ENCODE assay signal across 24 cellular contexts in genomic region chr9:92064711-92065110, GRCh38. TPM values are rescaled to one million over a fixed set of nuclear protein-coding genes. Genes with fewer than 3 reads are reported as not detected.
DNase-seq lines count a peak whose midpoint lies in the region; ATAC-seq and TF ChIP-seq lines count a peak whose summit lies in the region.
"Had no signal": no experiment of that assay in that cellular context is flagged by ENCODE, and none has a peak within 500 bp of the region (broad histone marks: within the 10 kb centered on the region; RNA-seq: fewer than 3 reads in every experiment).

No MANE protein-coding gene starts in this region.

- DNase-seq in AG09309 (ENCODE audit: low read depth) = peak; percentile 24
- DNase-seq in MG63 = peak; percentile 18
- peak; percentile 32 for DNase-seq in epithelial cell of esophagus (ENCODE audit: low read depth)
- DNase-seq in non-pigmented ciliary epithelial cell (ENCODE audit: low read depth) = peak; percentile 75
- DNase-seq in amniotic stem cell (lab: John Stamatoyannopoulos, UW) = no peak
- DNase-seq in NCI-H146 (lab: John Stamatoyannopoulos, UW) = no peak
- no peak for DNase-seq in left ventricle myocardium superior
- DNase-seq: activated CD4-positive, alpha-beta T cell treated with anti-CD3 and anti-CD28 coated beads for 1 hour; activated naive CD4-positive, alpha-beta T cell treated with anti-CD3 and anti-CD28 coated beads, Interleukin-2, amount 50 U/mL, for 16 hours; activated T-cell treated with anti-CD3 and anti-CD28 coated beads, Interleukin-2, amount 50 U/mL, for 72 hours; dorsolateral prefrontal cortex; left colon; NCI-H1436 treated with DMSO at 0.1 percent for 48 hours; NCI-H2171 treated with DMSO at 0.1 percent for 48 hours; NCI-H748 treated with DMSO at 0.1 percent for 48 hours; small intestine; stimulated activated CD4-positive, alpha-beta T cell treated with anti-CD3 and anti-CD28 coated beads, Interleukin-4, amount 100 ng/mL, for 4 hours; stomach; transverse colon had no signal

- no peak overlapping the region for H3K4me3 Mint-ChIP-seq in stimulated activated memory B cell treated with anti-CD40 and anti-IgM and Interleukin-4, amounts not matched to agents 10 μg/mL and 1 μg/mL and 100 μg/mL, for 72 hours
- H3K4me3 Mint-ChIP-seq: activated T-cell treated with anti-CD3 and anti-CD28 coated beads, Interleukin-2, amount 50 U/mL, for 72 hours; natural killer cell treated with Interleukin-12 subunit alpha and Interleukin-12 subunit beta and Interleukin-15 and Interleukin-18, amount 100 ng/mL, for 72 hours had no signal

- H3K9me3 Mint-ChIP-seq in stimulated activated memory B cell treated with anti-CD40 and anti-IgM and Interleukin-4, amounts not matched to agents 10 μg/mL and 1 μg/mL and 100 μg/mL, for 72 hours = peaks cover 15% of the 10 kb centered on the region

- intact Hi-C loops in left ventricle myocardium superior (cut with micrococcal nuclease) = no loop called here

- H3K27me3 ChIP-seq in MG63 = no peaks in the 10 kb centered on the region
- H3K27me3 ChIP-seq: dorsolateral prefrontal cortex, stomach, transverse colon had no signal

- no peaks in the 10 kb centered on the region for H3K4me1 Mint-ChIP-seq in stimulated activated memory B cell treated with anti-CD40 and anti-IgM and Interleukin-4, amounts not matched to agents 10 μg/mL and 1 μg/mL and 100 μg/mL, for 72 hours

- H3K27me3 Mint-ChIP-seq in stimulated activated memory B cell treated with anti-CD40 and anti-IgM and Interleukin-4, amounts not matched to agents 10 μg/mL and 1 μg/mL and 100 μg/mL, for 72 hours = no peaks in the 10 kb centered on the region
- H3K27me3 Mint-ChIP-seq: natural killer cell treated with Interleukin-12 subunit alpha and Interleukin-12 subunit beta and Interleukin-15 and Interleukin-18, amount 100 ng/mL, for 72 hours had no signal

- H3K4me3 ChIP-seq in AG09309 (ENCODE audit: control insufficient read depth, low read depth, low read length) (no peak overlapping the region), MG63 (no peak overlapping the region), epithelial cell of esophagus (ENCODE audit: low read length) (no peak overlapping the region)
- H3K4me3 ChIP-seq: dorsolateral prefrontal cortex, HAP-1, stomach, transverse colon had no signal

- no peak for ATAC-seq in stimulated activated memory B cell treated with anti-CD40 and anti-IgM and Interleukin-4, amounts not matched to agents 10 μg/mL and 1 μg/mL and 100 μg/mL, for 72 hours
- no peak for ATAC-seq in left ventricle myocardium superior
- ATAC-seq: activated T-cell treated with anti-CD3 and anti-CD28 coated beads, Interleukin-2, amount 50 U/mL, for 72 hours; HepG2; left colon; natural killer cell treated with Interleukin-12 subunit alpha and Interleukin-12 subunit beta and Interleukin-15 and Interleukin-18, amount 100 ng/mL, for 72 hours; Right ventricle myocardium inferior had no signal

- no peak for TF ChIP-seq CTCF in AG09309 (IDR thresholded peaks at IDR 0.05; ENCODE audit: control insufficient read depth, insufficient read depth, low read depth, low read length, missing control alignments)
- TF ChIP-seq CTCF in epithelial cell of esophagus (IDR thresholded peaks at IDR 0.05; ENCODE audit: insufficient read depth, low read depth, low read length, missing control alignments) = no peak

- peaks cover 87% of the 10 kb centered on the region for H3K36me3 Mint-ChIP-seq in stimulated activated memory B cell treated with anti-CD40 and anti-IgM and Interleukin-4, amounts not matched to agents 10 μg/mL and 1 μg/mL and 100 μg/mL, for 72 hours

- peaks cover 30% of the 10 kb centered on the region for H3K9me3 ChIP-seq in MG63

- no peak overlapping the region for H3K27ac Mint-ChIP-seq in stimulated activated memory B cell treated with anti-CD40 and anti-IgM and Interleukin-4, amounts not matched to agents 10 μg/mL and 1 μg/mL and 100 μg/mL, for 72 hours
- H3K27ac Mint-ChIP-seq: activated T-cell treated with anti-CD3 and anti-CD28 coated beads, Interleukin-2, amount 50 U/mL, for 72 hours; natural killer cell treated with Interleukin-12 subunit alpha and Interleukin-12 subunit beta and Interleukin-15 and Interleukin-18, amount 100 ng/mL, for 72 hours had no signal

- H3K36me3 ChIP-seq in MG63 = peaks cover 53% of the 10 kb centered on the region

RNA-seq across cellular contexts. Expression of gene SPTLC1, which starts 50.5 kb away (rescaled TPM):
- total RNA-seq in MG63 (2014; rRNA removed; shearing (Covaris generic); ENCODE audit: low replicate concordance) = 35.3 and 42.1 TPM in 2 replicates
- total RNA-seq in left ventricle myocardium superior = 23.9 TPM

Comparison
In these comparisons a context has a peak if more than half of its experiments do, and no peak if none do; other contexts are left out.
1. DNase-seq: peak in AG09309 (single experiment), MG63 (single experiment), epithelial cell of esophagus (single experiment) and non-pigmented ciliary epithelial cell (single experiment); none in amniotic stem cell (single experiment), NCI-H146 (single experiment) and left ventricle myocardium superior (single experiment).